In the genomic region with DNA sequence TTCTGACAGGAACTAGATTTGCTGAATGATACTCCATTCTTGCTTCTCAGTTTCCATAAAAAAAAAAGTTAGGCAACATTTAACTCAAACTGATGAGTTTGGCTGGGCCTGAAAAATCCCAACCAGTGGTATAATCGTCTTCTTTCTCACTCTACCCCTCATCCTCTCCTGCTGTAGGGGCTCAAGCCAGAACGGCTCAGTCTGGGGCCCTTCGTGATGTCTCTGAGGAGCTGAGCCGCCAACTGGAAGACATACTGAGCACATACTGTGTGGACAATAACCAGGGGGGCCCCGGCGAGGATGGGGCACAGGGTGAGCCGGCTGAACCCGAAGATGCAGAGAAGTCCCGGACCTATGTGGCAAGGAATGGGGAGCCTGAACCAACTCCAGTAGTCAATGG, we compare ENCODE assay signal across 10 cellular contexts. TPM values are rescaled to one million over a fixed set of nuclear protein-coding genes. Genes with fewer than 3 reads are reported as not detected.
DNase-seq lines count a peak whose midpoint lies in the region; ATAC-seq, FAIRE-seq and TF ChIP-seq lines count a peak whose summit lies in the region.
"Had no signal": no experiment of that assay in that cellular context is flagged by ENCODE, and none has a peak within 500 bp of the region (broad histone marks: within the 10 kb centered on the region; RNA-seq: fewer than 3 reads in every experiment).

No MANE protein-coding gene starts in this region.

- H3K9me3 Mint-ChIP-seq in activated CD8-positive, alpha-beta memory T cell treated with anti-CD3 and anti-CD28 coated beads, Interleukin-2, amount 10 ng/mL, durations not matched to agents 7 days and 5 days (ENCODE audit: low read depth): no peaks in the 10 kb centered on the region
- H3K9me3 Mint-ChIP-seq in activated naive CD4-positive, alpha-beta T cell treated with anti-CD3 and anti-CD28 coated beads, Interleukin-2, amount 50 U/mL, for 72 hours: no peaks in the 10 kb centered on the region

- FAIRE-seq in kidney (lab: Jason Lieb, UNC): no peak
- FAIRE-seq: endometrium had no signal

- H3K36me3 Mint-ChIP-seq in activated CD8-positive, alpha-beta memory T cell treated with anti-CD3 and anti-CD28 coated beads, Interleukin-2, amount 10 ng/mL, durations not matched to agents 7 days and 5 days: peaks cover 47% of the 10 kb centered on the region
- H3K36me3 Mint-ChIP-seq in activated naive CD4-positive, alpha-beta T cell treated with anti-CD3 and anti-CD28 coated beads, Interleukin-2, amount 50 U/mL, for 72 hours: peaks cover 29 to 50% of the 10 kb centered on the region in 2 donors

- peak overlapping the region; percentile 81 for H3K4me3 Mint-ChIP-seq in activated CD8-positive, alpha-beta memory T cell treated with anti-CD3 and anti-CD28 coated beads, Interleukin-2, amount 10 ng/mL, durations not matched to agents 7 days and 5 days

- DNase-seq in activated CD8-positive, alpha-beta memory T cell treated with anti-CD3 and anti-CD28 coated beads, Interleukin-2, amount 10 ng/mL, durations not matched to agents 7 days and 5 days: no peak
- DNase-seq in activated CD8-positive, alpha-beta memory T cell treated with anti-CD3 and anti-CD28 coated beads, Interleukin-2, amount 50 U/mL, for 48 hours: no peak
- no peak for DNase-seq in activated naive CD4-positive, alpha-beta T cell treated with anti-CD3 and anti-CD28 coated beads, Interleukin-2, amount 50 U/mL, for 72 hours (ENCODE audit: low spot score in 2 of 2)
- DNase-seq in kidney: no peak
- no peak for DNase-seq in testis
- no peak for DNase-seq in T-helper 9 cell
- DNase-seq in UCSD-AML1 (lab: John Stamatoyannopoulos, UW; ENCODE audit: unreplicated experiment): no peak
- no peak for DNase-seq in epidermal melanocyte (ENCODE audit: insufficient read length, low spot score)

- 37 to 41% methylated on average over 9 of the region's 9 CpGs for WGBS in testis, 2 donors

- H3K27ac ChIP-seq in kidney (ENCODE audit: low read depth in 2 of 2, low read length in 2 of 2) (peak overlapping the region in 1 of 2 donors; percentile 49), testis (peak overlapping the region; percentile 92 to 96)

- H3K4me1 ChIP-seq in kidney (ENCODE audit: control insufficient read depth in 1 of 2, insufficient read depth in 1 of 2, low read depth in 1 of 2, low read length in 2 of 2) (peaks cover 19 to 22% of the 10 kb centered on the region in 2 donors), testis (peaks cover 30% of the 10 kb centered on the region)

- no peak for ATAC-seq in activated CD8-positive, alpha-beta memory T cell treated with anti-CD3 and anti-CD28 coated beads, Interleukin-2, amount 10 ng/mL, durations not matched to agents 7 days and 5 days
- ATAC-seq in activated naive CD4-positive, alpha-beta T cell treated with anti-CD3 and anti-CD28 coated beads, Interleukin-2, amount 50 U/mL, for 72 hours: no peak

- no peaks in the 10 kb centered on the region for H3K27me3 Mint-ChIP-seq in activated CD8-positive, alpha-beta memory T cell treated with anti-CD3 and anti-CD28 coated beads, Interleukin-2, amount 10 ng/mL, durations not matched to agents 7 days and 5 days

- H3K4me3 ChIP-seq in kidney (ENCODE audit: low read length in 2 of 2): peak overlapping the region; percentile 62 to 76
- H3K4me3 ChIP-seq in testis: peak overlapping the region; percentile 65 to 66

- peak overlapping the region; percentile 94 for H3K27ac Mint-ChIP-seq in activated CD8-positive, alpha-beta memory T cell treated with anti-CD3 and anti-CD28 coated beads, Interleukin-2, amount 10 ng/mL, durations not matched to agents 7 days and 5 days
- peak overlapping the region; percentile 97 to 98 for H3K27ac Mint-ChIP-seq in activated naive CD4-positive, alpha-beta T cell treated with anti-CD3 and anti-CD28 coated beads, Interleukin-2, amount 50 U/mL, for 72 hours

- peaks cover 9 to 23% of the 10 kb centered on the region in 2 donors for H3K36me3 ChIP-seq in kidney (ENCODE audit: control insufficient read depth in 1 of 2, insufficient read depth in 2 of 2, low read length in 2 of 2)
- no peaks in the 10 kb centered on the region for H3K36me3 ChIP-seq in testis (ENCODE audit: low read depth, missing control alignments)

- H3K9me3 ChIP-seq in kidney (ENCODE audit: control insufficient read depth in 1 of 2, low read length in 2 of 2) (no peaks in the 10 kb centered on the region), testis (no peaks in the 10 kb centered on the region)

- peak overlapping the region; percentile 14 to 94 for H3K9ac ChIP-seq in kidney (ENCODE audit: low read length in 2 of 2)

- no peak for TF ChIP-seq POLR2A in testis (IDR thresholded peaks at IDR 0.05)

- intact Hi-C loops in kidney (cut with DNase I): no loop called here
- intact Hi-C loops in testis (cut with DNase I; ENCODE audit: low total_unique reads): no loop called here

- H3K27me3 ChIP-seq in testis: no peaks in the 10 kb centered on the region

- H3K4me1 Mint-ChIP-seq in activated CD8-positive, alpha-beta memory T cell treated with anti-CD3 and anti-CD28 coated beads, Interleukin-2, amount 10 ng/mL, durations not matched to agents 7 days and 5 days: peaks cover 50% of the 10 kb centered on the region

- CTCF ChIA-PET in activated CD8-positive, alpha-beta memory T cell treated with anti-CD3 and anti-CD28 coated beads, Interleukin-2, amount 10 ng/mL, durations not matched to agents 7 days and 5 days (lab: Charles Lee): interaction anchor here (1.2 to 3.5 kb wide), 5 partner anchors 20 to 108 kb away, joined by 3 to 18 read pairs (median 14); partner anchors contain the start of genes CCDC28B, KPNA6 and TMEM39B

- TF ChIP-seq CTCF in kidney (IDR thresholded peaks at IDR 0.05; ENCODE audit: borderline replicate concordance, extremely low read depth, insufficient read depth) (no peak), testis (IDR thresholded peaks at IDR 0.05) (no peak)

RNA-seq across cellular contexts. Expression of gene TXLNA, which starts 1.6 kb away (rescaled TPM):
- 100 to 1,000 TPM in 1 of 2 experiments, 10 to 100 TPM in 1; 85.8 to 104 TPM for total RNA-seq in activated CD8-positive, alpha-beta memory T cell treated with anti-CD3 and anti-CD28 coated beads, Interleukin-2, amount 10 ng/mL, durations not matched to agents 7 days and 5 days
- 10 to 100 TPM; 71.9 to 81.7 TPM for total RNA-seq in activated naive CD4-positive, alpha-beta T cell treated with anti-CD3 and anti-CD28 coated beads, Interleukin-2, amount 50 U/mL, for 72 hours
- total RNA-seq in kidney: 58.6 TPM
- polyA plus RNA-seq in kidney (ENCODE audit: insufficient read depth, low read depth, low replicate concordance): 19.9 TPM
- 10 to 100 TPM; 67.6 to 69.2 TPM for total RNA-seq in testis
- 52.6 TPM for polyA plus RNA-seq in testis (ENCODE audit: insufficient read depth, low read depth, low replicate concordance)

RNA-seq across cellular contexts. Expression of gene CCDC28B, which starts 19.3 kb away (rescaled TPM):
- 10 to 100 TPM; 33.0 to 43.3 TPM for total RNA-seq in activated CD8-positive, alpha-beta memory T cell treated with anti-CD3 and anti-CD28 coated beads, Interleukin-2, amount 10 ng/mL, durations not matched to agents 7 days and 5 days
- total RNA-seq in activated naive CD4-positive, alpha-beta T cell treated with anti-CD3 and anti-CD28 coated beads, Interleukin-2, amount 50 U/mL, for 72 hours: 10 to 100 TPM; 20.8 to 24.9 TPM
- total RNA-seq in kidney: 4.0 TPM
- polyA plus RNA-seq in kidney (ENCODE audit: insufficient read depth, low read depth, low replicate concordance): 25.4 TPM
- 100 to 1,000 TPM in 1 of 2 donors, 10 to 100 TPM in 1; 67.5 to 105 TPM for total RNA-seq in testis
- 55.3 TPM for polyA plus RNA-seq in testis (ENCODE audit: insufficient read depth, low read depth, low replicate concordance)

RNA-seq across cellular contexts. Expression of gene IQCC, which starts 24.4 kb away (rescaled TPM):
- total RNA-seq in activated CD8-positive, alpha-beta memory T cell treated with anti-CD3 and anti-CD28 coated beads, Interleukin-2, amount 10 ng/mL, durations not matched to agents 7 days and 5 days: 1 to 10 TPM; 5.4 to 7.2 TPM
- 1 to 10 TPM; 4.6 to 7.2 TPM for total RNA-seq in activated naive CD4-positive, alpha-beta T cell treated with anti-CD3 and anti-CD28 coated beads, Interleukin-2, amount 50 U/mL, for 72 hours
- total RNA-seq in kidney (3.5 TPM), testis (10 to 100 TPM; 11.9 to 16.3 TPM)
- polyA plus RNA-seq in kidney (ENCODE audit: insufficient read depth, low read depth, low replicate concordance) (3.4 TPM), testis (ENCODE audit: insufficient read depth, low read depth, low replicate concordance) (21.6 TPM)

RNA-seq across cellular contexts. Expression of gene DCDC2B, which starts 27.8 kb away (rescaled TPM):
- total RNA-seq in activated CD8-positive, alpha-beta memory T cell treated with anti-CD3 and anti-CD28 coated beads, Interleukin-2, amount 10 ng/mL, durations not matched to agents 7 days and 5 days: under 1 TPM in 1 of 2 experiments, not detected in 1; 0.16 TPM
- total RNA-seq in activated naive CD4-positive, alpha-beta T cell treated with anti-CD3 and anti-CD28 coated beads, Interleukin-2, amount 50 U/mL, for 72 hours: under 1 TPM in 1 of 2 donors, not detected in 1; 0.16 TPM
- total RNA-seq in kidney (not detected), testis (1 to 10 TPM in 1 of 2 donors, under 1 TPM in 1; 0.81 to 1.7 TPM)
- polyA plus RNA-seq in kidney (ENCODE audit: insufficient read depth, low read depth, low replicate concordance) (not detected), testis (ENCODE audit: insufficient read depth, low read depth, low replicate concordance) (2.6 TPM)
- total RNA-seq: RPMI7951 had no signal

RNA-seq across cellular contexts. Expression of gene TMEM234, which starts 41.1 kb away (rescaled TPM):
- 10 to 100 TPM; 11.7 to 12.3 TPM for total RNA-seq in activated CD8-positive, alpha-beta memory T cell treated with anti-CD3 and anti-CD28 coated beads, Interleukin-2, amount 10 ng/mL, durations not matched to agents 7 days and 5 days
- 10 to 100 TPM in 1 of 2 donors, 1 to 10 TPM in 1; 7.0 to 10.7 TPM for total RNA-seq in activated naive CD4-positive, alpha-beta T cell treated with anti-CD3 and anti-CD28 coated beads, Interleukin-2, amount 50 U/mL, for 72 hours
- total RNA-seq in kidney (39.4 TPM), testis (10 to 100 TPM; 35.9 to 58.3 TPM)
- polyA plus RNA-seq in kidney (ENCODE audit: insufficient read depth, low read depth, low replicate concordance) (20.5 TPM), testis (ENCODE audit: insufficient read depth, low read depth, low replicate concordance) (31.8 TPM)
